11 cellular contexts compared by ENCODE assay signal in the genomic region with DNA sequence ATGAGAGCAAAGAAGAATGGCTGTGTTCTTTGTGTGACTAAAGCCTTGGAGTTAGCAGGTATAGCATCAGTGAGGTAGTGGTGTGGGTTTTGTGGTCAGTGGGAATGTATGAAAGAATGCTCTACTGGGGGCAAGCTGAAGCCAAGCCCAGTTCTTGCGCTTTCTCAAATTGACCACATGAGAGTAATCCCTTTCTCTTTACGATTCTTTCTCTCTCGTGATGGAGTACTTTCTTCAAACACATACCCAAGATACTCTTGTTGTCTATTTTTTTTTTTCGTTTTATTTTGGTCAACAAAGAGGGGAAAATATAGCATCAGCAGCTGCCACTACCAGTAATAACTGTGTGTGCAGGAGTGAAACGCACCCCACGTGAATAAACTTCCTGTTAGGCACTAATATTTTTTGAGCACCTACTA. TPM values are rescaled to one million over a fixed set of nuclear protein-coding genes. Genes with fewer than 3 reads are reported as not detected.
DNase-seq lines count a peak whose midpoint lies in the region; ATAC-seq lines count a peak whose summit lies in the region.
"Had no signal": no experiment of that assay in that cellular context is flagged by ENCODE, and none has a peak within 500 bp of the region (broad histone marks: within the 10 kb centered on the region; RNA-seq: fewer than 3 reads in every experiment).

No MANE protein-coding gene starts in this region.

- DNase-seq in Caki2 (ENCODE audit: low read depth) (peak; percentile 30), SJSA1 (ENCODE audit: low read depth in 1 of 2, low spot score in 2 of 2) (peak; percentile 51 to 56), cortex of kidney (lab: John Stamatoyannopoulos, UW) (no peak), NCI-H82 treated with DMSO at 0.1 percent for 48 hours (lab: John Stamatoyannopoulos, UW; ENCODE audit: unreplicated experiment) (no peak)
- no peak for DNase-seq in activated T-helper 1 cell treated with anti-CD3 and anti-CD28 coated beads, Interleukin-12 subunit alpha, Interleukin-12 subunit beta, Interleukin-2, Interleukin-4 antibody, amounts not matched to agents 30 ng/mL and 10 ng/mL and 1 ng/mL, durations not matched to agents 14 hours and 24 hours and 36 hours (ENCODE audit: low spot score)
- no peak for DNase-seq in stimulated activated CD4-positive, alpha-beta T cell treated with anti-CD3 and anti-CD28 coated beads, Interleukin-4, amount 100 ng/mL, for 1 hour
- DNase-seq: AML-193, NCI-H2171 treated with DMSO at 0.1 percent for 48 hours had no signal

- ATAC-seq in GM19351 (IDR thresholded peaks at IDR 0.05; ENCODE audit: unreplicated experiment) (peak; percentile 64), HG03045 (IDR thresholded peaks at IDR 0.05; ENCODE audit: unreplicated experiment) (peak; percentile 58)

- H3K9me3 ChIP-seq in SJSA1 (replicated peaks), result no peaks in the 10 kb centered on the region

- H3K27ac ChIP-seq in SJSA1, result no peak overlapping the region

- 0 out of 2 replicates have a peak, but pooled peaks cover 2% of the 10 kb centered on the region for H3K27me3 ChIP-seq in SJSA1 (replicated peaks)

- intact Hi-C loops in activated T-helper 1 cell treated with anti-CD3 and anti-CD28 coated beads, Interleukin-12 subunit alpha, Interleukin-12 subunit beta, Interleukin-2, Interleukin-4 antibody, amounts not matched to agents 30 ng/mL and 10 ng/mL and 1 ng/mL, durations not matched to agents 14 hours and 24 hours and 36 hours (cut with micrococcal nuclease), result no loop called here

- H3K4me1 Mint-ChIP-seq in activated T-helper 1 cell treated with anti-CD3 and anti-CD28 coated beads, Interleukin-12 subunit alpha, Interleukin-12 subunit beta, Interleukin-2, Interleukin-4 antibody, amounts not matched to agents 30 ng/mL and 10 ng/mL and 1 ng/mL, durations not matched to agents 14 hours and 24 hours and 36 hours (ENCODE audit: low read depth), result no peaks in the 10 kb centered on the region

- peaks cover 8% of the 10 kb centered on the region for H3K27me3 Mint-ChIP-seq in activated T-helper 1 cell treated with anti-CD3 and anti-CD28 coated beads, Interleukin-12 subunit alpha, Interleukin-12 subunit beta, Interleukin-2, Interleukin-4 antibody, amounts not matched to agents 30 ng/mL and 10 ng/mL and 1 ng/mL, durations not matched to agents 14 hours and 24 hours and 36 hours (ENCODE audit: insufficient read depth)

- H3K4me3 ChIP-seq in SJSA1, result no peak overlapping the region

- in situ Hi-C loops in Caki2 (cut with HindIII; ENCODE audit: low pct_unique_long_range_greater_than_20kb, low sequenced_read_pairs), result no loop called here

- H3K4me3 Mint-ChIP-seq in activated T-helper 1 cell treated with anti-CD3 and anti-CD28 coated beads, Interleukin-12 subunit alpha, Interleukin-12 subunit beta, Interleukin-2, Interleukin-4 antibody, amounts not matched to agents 30 ng/mL and 10 ng/mL and 1 ng/mL, durations not matched to agents 14 hours and 24 hours and 36 hours, result no peak overlapping the region
- H3K4me3 Mint-ChIP-seq: dendritic cell treated with granulocyte-macrophage colony-stimulating factor and Interleukin-4, amounts not matched to agents 40 ng/mL and 50 ng/mL, for 4 days had no signal

- H3K9me3 Mint-ChIP-seq in activated T-helper 1 cell treated with anti-CD3 and anti-CD28 coated beads, Interleukin-12 subunit alpha, Interleukin-12 subunit beta, Interleukin-2, Interleukin-4 antibody, amounts not matched to agents 30 ng/mL and 10 ng/mL and 1 ng/mL, durations not matched to agents 14 hours and 24 hours and 36 hours, result no peaks in the 10 kb centered on the region
- H3K9me3 Mint-ChIP-seq: dendritic cell treated with granulocyte-macrophage colony-stimulating factor and Interleukin-4, amounts not matched to agents 40 ng/mL and 50 ng/mL, for 4 days had no signal

- H3K36me3 Mint-ChIP-seq in activated T-helper 1 cell treated with anti-CD3 and anti-CD28 coated beads, Interleukin-12 subunit alpha, Interleukin-12 subunit beta, Interleukin-2, Interleukin-4 antibody, amounts not matched to agents 30 ng/mL and 10 ng/mL and 1 ng/mL, durations not matched to agents 14 hours and 24 hours and 36 hours (ENCODE audit: low read depth), result no peaks in the 10 kb centered on the region

- H3K27ac Mint-ChIP-seq in activated T-helper 1 cell treated with anti-CD3 and anti-CD28 coated beads, Interleukin-12 subunit alpha, Interleukin-12 subunit beta, Interleukin-2, Interleukin-4 antibody, amounts not matched to agents 30 ng/mL and 10 ng/mL and 1 ng/mL, durations not matched to agents 14 hours and 24 hours and 36 hours, result no peak overlapping the region
- H3K27ac Mint-ChIP-seq: dendritic cell treated with granulocyte-macrophage colony-stimulating factor and Interleukin-4, amounts not matched to agents 40 ng/mL and 50 ng/mL, for 4 days had no signal

- H3K36me3 ChIP-seq in SJSA1, result no peaks in the 10 kb centered on the region

- peaks cover 15% of the 10 kb centered on the region for H3K4me1 ChIP-seq in SJSA1 (replicated peaks)

RNA-seq across cellular contexts. Expression of a gene that starts 8.4 kb away (rescaled TPM):
- total RNA-seq in Caki2 (2014; rRNA removed; shearing (Covaris generic); ENCODE audit: low replicate concordance), result 2.8 and 4.5 TPM in 2 replicates
- total RNA-seq in SJSA1 (2014; rRNA removed; shearing (Covaris generic)), result 4.6 and 6.7 TPM in 2 replicates
- 3.2 and 4.8 TPM in 2 replicates for total RNA-seq in activated T-helper 1 cell treated with anti-CD3 and anti-CD28 coated beads, Interleukin-12 subunit alpha, Interleukin-12 subunit beta, Interleukin-2, Interleukin-4 antibody, amounts not matched to agents 30 ng/mL and 10 ng/mL and 1 ng/mL, durations not matched to agents 14 hours and 24 hours and 36 hours

RNA-seq across cellular contexts. Expression of a gene that starts 48.0 kb away (rescaled TPM):
- 9.3 and 11.8 TPM in 2 replicates for total RNA-seq in Caki2 (2014; rRNA removed; shearing (Covaris generic); ENCODE audit: low replicate concordance)
- total RNA-seq in SJSA1 (2014; rRNA removed; shearing (Covaris generic)), result 40.1 and 47.6 TPM in 2 replicates
- 48.7 TPM in 2 replicates for total RNA-seq in activated T-helper 1 cell treated with anti-CD3 and anti-CD28 coated beads, Interleukin-12 subunit alpha, Interleukin-12 subunit beta, Interleukin-2, Interleukin-4 antibody, amounts not matched to agents 30 ng/mL and 10 ng/mL and 1 ng/mL, durations not matched to agents 14 hours and 24 hours and 36 hours

Comparison
In these comparisons a context has a peak if more than half of its experiments do, and no peak if none do; other contexts are left out.
1. DNase-seq: peak in Caki2 (single experiment) and SJSA1 (2 of 2); none in activated T-helper 1 cell treated with anti-CD3 and anti-CD28 coated beads, Interleukin-12 subunit alpha, Interleukin-12 subunit beta, Interleukin-2, Interleukin-4 antibody, amounts not matched to agents 30 ng/mL and 10 ng/mL and 1 ng/mL, durations not matched to agents 14 hours and 24 hours and 36 hours (single experiment), stimulated activated CD4-positive, alpha-beta T cell treated with anti-CD3 and anti-CD28 coated beads, Interleukin-4, amount 100 ng/mL, for 1 hour (single experiment), cortex of kidney (single experiment) and NCI-H82 treated with DMSO at 0.1 percent for 48 hours (single experiment).